In genomic region chr7:17298840-17299476, GRCh38 we compare ENCODE assay signal across 9 cellular contexts. TPM values are rescaled to one million over a fixed set of nuclear protein-coding genes. Genes with fewer than 3 reads are reported as not detected.
A peak's percentile ranks its signal among the peaks of the same experiment; 100 is the strongest.
DNase-seq lines count a peak whose midpoint lies in the region; ATAC-seq and TF ChIP-seq lines count a peak whose summit lies in the region.
"Had no signal": no experiment of that assay in that cellular context is flagged by ENCODE, and none has a peak within 500 bp of the region (broad histone marks: within the 10 kb centered on the region; RNA-seq: fewer than 3 reads in every experiment).

No MANE protein-coding gene starts in this region.

- H3K9me3 ChIP-seq in Peyer's patch: no peaks in the 10 kb centered on the region
- no peaks in the 10 kb centered on the region for H3K9me3 ChIP-seq in heart right ventricle
- H3K9me3 ChIP-seq in vagina: no peaks in the 10 kb centered on the region

- ATAC-seq in HG03039 (IDR thresholded peaks at IDR 0.05; ENCODE audit: unreplicated experiment) (peak; percentile 41), heart right ventricle (peak; percentile 41 to 79 (median 54))

- H3K27ac ChIP-seq in Peyer's patch: peak overlapping the region; percentile 91 to 99 (median 97)
- H3K27ac ChIP-seq in heart right ventricle: peak overlapping the region; percentile 82 to 97 (median 95)
- peak overlapping the region; percentile 98 for H3K27ac ChIP-seq in vagina

- intact Hi-C loops in heart right ventricle (cut with DNase I) (loop anchor here in 4 of 10 donors (2.0 to 10.0 kb wide), 6 partner anchors 68 to 874 kb away; partner anchors contain the start of gene CRPPA (in 1 of the 4)), vagina (cut with DNase I) (loop anchor here (10.0 kb wide), 1 partner anchor 314 kb away; no protein-coding TSS in a partner anchor)

- TF ChIP-seq POLR2A in Peyer's patch (IDR thresholded peaks at IDR 0.05) (no peak), vagina (IDR thresholded peaks at IDR 0.05) (no peak)

- 0% methylated on average over 80 of the region's 80 CpGs for WGBS in heart right ventricle, 2 donors

- no peaks in the 10 kb centered on the region for H3K27me3 ChIP-seq in Peyer's patch
- no peaks in the 10 kb centered on the region for H3K27me3 ChIP-seq in heart right ventricle
- H3K27me3 ChIP-seq in vagina: no peaks in the 10 kb centered on the region

- TF ChIP-seq CTCF in Peyer's patch (IDR thresholded peaks at IDR 0.05): no peak
- TF ChIP-seq CTCF in heart right ventricle (IDR thresholded peaks at IDR 0.05): no peak
- no peak for TF ChIP-seq CTCF in vagina (IDR thresholded peaks at IDR 0.05)

- DNase-seq in NCI-H345 (lab: John Stamatoyannopoulos, UW): peak; percentile 71
- DNase-seq in NCI-H345 treated with DMSO at 0.1 percent for 48 hours (lab: John Stamatoyannopoulos, UW; ENCODE audit: unreplicated experiment): no peak
- peak; percentile 52 to 79 (median 77) for DNase-seq in Peyer's patch
- peak; percentile 70 for DNase-seq in activated naive CD4-positive, alpha-beta T cell treated with anti-CD3 and anti-CD28 coated beads, Interleukin-2, amount 50 U/mL, for 16 hours
- peak; percentile 45 to 58 for DNase-seq in heart right ventricle
- DNase-seq in putamen (ENCODE audit: low spot score): peak; percentile 39
- no peak for DNase-seq in vagina (ENCODE audit: extremely low spot score in 2 of 2)
- DNase-seq: DND-41 had no signal

- no peaks in the 10 kb centered on the region for H3K36me3 ChIP-seq in Peyer's patch
- H3K36me3 ChIP-seq in heart right ventricle: no peaks in the 10 kb centered on the region
- no peaks in the 10 kb centered on the region for H3K36me3 ChIP-seq in vagina

- peaks cover 0 to 12% (median 0%) of the 10 kb centered on the region in 4 donors for H3K4me1 ChIP-seq in Peyer's patch
- H3K4me1 ChIP-seq in heart right ventricle: peaks cover 0 to 49% (median 42%) of the 10 kb centered on the region in 9 donors
- H3K4me1 ChIP-seq in vagina: peaks cover 23% of the 10 kb centered on the region

- H3K4me3 ChIP-seq in Peyer's patch: peak overlapping the region; percentile 73 to 93 (median 88)
- peak overlapping the region; percentile 76 to 97 (median 90) for H3K4me3 ChIP-seq in heart right ventricle
- H3K4me3 ChIP-seq in vagina: peak overlapping the region; percentile 91 to 97

RNA-seq across cellular contexts. Expression of gene AHR, which starts 0.5 kb away (rescaled TPM):
- total RNA-seq in Peyer's patch: 100 to 1,000 TPM in 1 of 4 donors, 10 to 100 TPM in 3; 24.3 to 110 (median 39.4) TPM
- total RNA-seq in heart right ventricle: 10 to 100 TPM; 20.8 to 52.8 (median 34.7) TPM
- polyA plus RNA-seq in heart right ventricle: 1 to 10 TPM; 5.3 to 8.3 TPM
- total RNA-seq in vagina: 122 TPM

Comparison
In these comparisons a context has a peak if more than half of its experiments do, and no peak if none do; other contexts are left out.
1. DNase-seq: peak in NCI-H345 (single experiment), Peyer's patch (3 of 3), activated naive CD4-positive, alpha-beta T cell treated with anti-CD3 and anti-CD28 coated beads, Interleukin-2, amount 50 U/mL, for 16 hours (single experiment), heart right ventricle (2 of 2) and putamen (single experiment); none in NCI-H345 treated with DMSO at 0.1 percent for 48 hours (single experiment) and vagina (0 of 2).
2. Peak in every context shown above with its lines, with median percentiles within 50 percentile points of each other: H3K27ac ChIP-seq and H3K4me3 ChIP-seq.